1 cellular context compared by ENCODE assay signal in genomic region chr18:76827205-76827885, GRCh38.
TF ChIP-seq lines count a peak whose summit lies in the region.

No MANE protein-coding gene starts in this region.

TF ChIP-seq in GM12878, 131 proteins besides CTCF, POLR2A, EP300 and RAD21:
- TF ChIP-seq NKRF (conservative IDR thresholded peaks at IDR 0.05) (no peak), TCF3 (IDR thresholded peaks at IDR 0.05; ENCODE audit: borderline replicate concordance, insufficient read depth, low read depth, low read length) (no peak), BMI1 (IDR thresholded peaks at IDR 0.05; ENCODE audit: borderline replicate concordance) (no peak), MEF2B (IDR thresholded peaks at IDR 0.05; ENCODE audit: partially characterized antibody, poor library complexity, severe bottlenecking) (peak; percentile 11), RUNX3 (IDR thresholded peaks at IDR 0.05; ENCODE audit: low read length) (no peak), RFX5 (IDR thresholded peaks at IDR 0.05; ENCODE audit: low read depth, low read length) (no peak), CEBPB (IDR thresholded peaks at IDR 0.05; ENCODE audit: borderline replicate concordance in 1 of 2, low read depth in 2 of 2, low read length in 2 of 2) (no peak), RAD51 (IDR thresholded peaks at IDR 0.05) (peak; percentile 86), SPI1 (IDR thresholded peaks at IDR 0.05; ENCODE audit: borderline replicate concordance, insufficient read depth, low read depth, low read length) (no peak), USF1 (IDR thresholded peaks at IDR 0.05; ENCODE audit: borderline replicate concordance, extremely low read length, insufficient read depth, low read depth, low read length) (peak; percentile 31), NR2F1 (conservative IDR thresholded peaks at IDR 0.05) (no peak), ETV6 (conservative IDR thresholded peaks at IDR 0.05 in 1 of 2, IDR thresholded peaks at IDR 0.05 in 1 of 2; ENCODE audit: borderline replicate concordance in 1 of 2, low read depth in 1 of 2) (no peak), POLR2AphosphoS5 (IDR thresholded peaks at IDR 0.05; ENCODE audit: low read length) (no peak), ELK1 (IDR thresholded peaks at IDR 0.05; ENCODE audit: low read depth, low read length) (no peak)
